8 cellular contexts compared by ENCODE assay signal in the genomic region with DNA sequence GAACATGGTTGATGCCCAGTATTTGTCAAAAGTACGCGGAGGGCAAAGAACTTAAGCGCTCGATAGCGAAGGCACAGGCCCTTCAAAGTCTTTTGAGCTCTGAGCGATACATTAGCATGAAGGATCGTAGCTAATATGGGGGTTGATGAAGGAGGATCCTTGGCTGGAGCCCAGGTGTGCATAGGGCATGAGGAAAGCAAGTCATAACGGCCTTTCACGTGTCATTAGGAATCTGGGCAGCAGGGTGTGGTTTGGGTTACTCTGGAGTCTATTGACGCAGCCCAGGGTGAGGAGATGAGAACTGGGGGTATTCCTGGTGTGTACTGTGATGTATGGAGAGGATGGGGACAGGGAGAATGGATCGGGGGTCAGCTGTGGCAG. TPM values are rescaled to one million over a fixed set of nuclear protein-coding genes. Genes with fewer than 3 reads are reported as not detected.
A peak's percentile ranks its signal among the peaks of the same experiment; 100 is the strongest.
DNase-seq lines count a peak whose midpoint lies in the region; TF ChIP-seq lines count a peak whose summit lies in the region.

No MANE protein-coding gene starts in this region.

- H3K4me1 ChIP-seq in ovary (ENCODE audit: insufficient read depth): peaks cover 9% of the 10 kb centered on the region

- H3K4me3 ChIP-seq in ovary: peak overlapping the region; percentile 71

- TF ChIP-seq CTCF in ovary (IDR thresholded peaks at IDR 0.05): no peak

- TF ChIP-seq EP300 in ovary (IDR thresholded peaks at IDR 0.05): no peak

- intact Hi-C loops in ovary (cut with DNase I): no loop called here

- H3K27ac ChIP-seq in ovary: peak overlapping the region; percentile 75 to 93

- no peaks in the 10 kb centered on the region for H3K27me3 ChIP-seq in ovary

- H3K9me3 ChIP-seq in ovary: no peaks in the 10 kb centered on the region

- 16 to 17% (median 16%) methylated on average over 11 of the region's 11 CpGs for WGBS in ovary, 3 donors

- TF ChIP-seq POLR2A in ovary (IDR thresholded peaks at IDR 0.05): no peak

- DNase-seq in activated T-cell treated with anti-CD3 and anti-CD28 coated beads for 24 hours (ENCODE audit: low read depth) (peak; percentile 16), activated T-cell treated with anti-CD3 and anti-CD28 coated beads for 4 hours (no peak), HuH-7 (ENCODE audit: low spot score) (peak; percentile 40), globus pallidus (ENCODE audit: low spot score) (peak; percentile 12), ovary (peak; percentile 21 to 48 (median 42)), UCSD-AML1 (lab: John Stamatoyannopoulos, UW; ENCODE audit: unreplicated experiment) (no peak)
- peak; percentile 57 for DNase-seq in activated CD8-positive, alpha-beta memory T cell treated with anti-CD3 and anti-CD28 coated beads, Interleukin-2, amount 50 U/mL, for 48 hours
- no peak for DNase-seq in effector CD8-positive, alpha-beta T cell (lab: John Stamatoyannopoulos, UW)

- no peaks in the 10 kb centered on the region for H3K36me3 ChIP-seq in ovary

RNA-seq across cellular contexts. Expression of gene NME6, which starts 0.6 kb away (rescaled TPM):
- total RNA-seq in ovary: 10 to 100 TPM; 17.8 to 35.7 (median 30.5) TPM
- polyA plus RNA-seq in ovary: 10 to 100 TPM; 13.3 to 16.8 TPM

RNA-seq across cellular contexts. Expression of gene SPINK8, which starts 31.7 kb away (rescaled TPM):
- total RNA-seq in ovary: not detected
- polyA plus RNA-seq in ovary: not detected

Comparison
In these comparisons a context has a peak if more than half of its experiments do, and no peak if none do; other contexts are left out.
1. DNase-seq: peak in activated T-cell treated with anti-CD3 and anti-CD28 coated beads for 24 hours (single experiment), HuH-7 (single experiment), activated CD8-positive, alpha-beta memory T cell treated with anti-CD3 and anti-CD28 coated beads, Interleukin-2, amount 50 U/mL, for 48 hours (single experiment), globus pallidus (single experiment) and ovary (5 of 5); none in activated T-cell treated with anti-CD3 and anti-CD28 coated beads for 4 hours (single experiment), UCSD-AML1 (single experiment) and effector CD8-positive, alpha-beta T cell (single experiment).